9 cellular contexts compared by ENCODE assay signal in genomic region chr10:88881922-88882645, GRCh38. TPM values are rescaled to one million over a fixed set of nuclear protein-coding genes. Genes with fewer than 3 reads are reported as not detected.
DNase-seq lines count a peak whose midpoint lies in the region; ATAC-seq and TF ChIP-seq lines count a peak whose summit lies in the region.
"Had no signal": no experiment of that assay in that cellular context is flagged by ENCODE, and none has a peak within 500 bp of the region (broad histone marks: within the 10 kb centered on the region; RNA-seq: fewer than 3 reads in every experiment).

No MANE protein-coding gene starts in this region.

- WGBS in neuronal stem cell (ENCODE audit: extremely low coverage in 2 of 2, insufficient read length in 2 of 2, insufficient replicate concordance in 1 of 2), 2 donors = no CpG with 5 or more reads among the region's 5 CpGs

- H3K4me2 ChIP-seq in DOHH2 (ENCODE audit: low read length) (peak overlapping the region; percentile 98), neuronal stem cell (ENCODE audit: insufficient read depth, low read length, poor library complexity, severe bottlenecking) (no peak overlapping the region)

- no peak overlapping the region for H3K9ac ChIP-seq in neuronal stem cell (ENCODE audit: low read depth, low read length, poor library complexity)

- H4K8ac ChIP-seq in neuronal stem cell (ENCODE audit: low read depth, low read length) = no peak overlapping the region

- H3K27me3 ChIP-seq in DOHH2 (ENCODE audit: control insufficient read depth, low read length) = no peaks in the 10 kb centered on the region
- H3K27me3 ChIP-seq in neuronal stem cell (ENCODE audit: control insufficient read depth in 3 of 3, insufficient read depth in 3 of 3, low read depth in 1 of 3, low read length in 3 of 3) = peaks cover 0 to 27% (median 12%) of the 10 kb centered on the region in 3 experiments

- no peak overlapping the region for H3K14ac ChIP-seq in neuronal stem cell (ENCODE audit: low read length)

- H3K9me2 ChIP-seq in DOHH2 (replicated peaks; ENCODE audit: control insufficient read depth, low read length) = no peaks in the 10 kb centered on the region

- peaks cover 27% of the 10 kb centered on the region for H3K36me3 ChIP-seq in DOHH2 (ENCODE audit: control insufficient read depth, low read length)
- H3K36me3 ChIP-seq in neuronal stem cell (replicated peaks in 1 of 2; ENCODE audit: control insufficient read depth in 2 of 2, insufficient read depth in 2 of 2, low read length in 2 of 2) = no peaks in the 10 kb centered on the region

- no peak overlapping the region for H2AK5ac ChIP-seq in neuronal stem cell (ENCODE audit: low read depth, low read length)

- ATAC-seq in GM21423 (IDR thresholded peaks at IDR 0.05; ENCODE audit: unreplicated experiment) = no peak
- no peak for ATAC-seq in HG03457 (IDR thresholded peaks at IDR 0.05; ENCODE audit: unreplicated experiment)
- no peak for ATAC-seq in HG03354 (IDR thresholded peaks at IDR 0.05; ENCODE audit: poor library complexity, severe bottlenecking, unreplicated experiment)

- peak overlapping the region; percentile 93 for H2AFZ ChIP-seq in neuronal stem cell (ENCODE audit: low read length)

- no peak overlapping the region for H2BK120ac ChIP-seq in neuronal stem cell (ENCODE audit: low read depth, low read length)

- H3K4me1 ChIP-seq in DOHH2 (ENCODE audit: control insufficient read depth, low read length) (peaks cover 83% of the 10 kb centered on the region), neuronal stem cell (ENCODE audit: control insufficient read depth in 2 of 2, insufficient read depth in 1 of 2, low read depth in 1 of 2, low read length in 2 of 2) (peaks cover 1 to 4% of the 10 kb centered on the region in 2 donors)

- H3F3A ChIP-seq in DOHH2 (ENCODE audit: control insufficient read depth, insufficient read depth) = peaks cover 8% of the 10 kb centered on the region

- peaks cover 62% of the 10 kb centered on the region for H3K79me2 ChIP-seq in DOHH2 (ENCODE audit: control insufficient read depth, low read length)

- H3K18ac ChIP-seq in neuronal stem cell (ENCODE audit: low read length) = no peak overlapping the region

- H3K4me3 ChIP-seq in DOHH2 (ENCODE audit: low read length) (peak overlapping the region; percentile 87), neuronal stem cell (ENCODE audit: low read length in 2 of 2) (no peak overlapping the region)

- DNase-seq in NAMALWA (ENCODE audit: low spot score) = peak; percentile 22
- peak; percentile 27 for DNase-seq in cerebellar cortex (ENCODE audit: low spot score)
- no peak for DNase-seq in neuronal stem cell (ENCODE audit: low spot score)
- DNase-seq in nucleus accumbens (lab: John Stamatoyannopoulos, UW) = no peak
- DNase-seq: stimulated activated CD4-positive, alpha-beta T cell treated with anti-CD3 and anti-CD28 coated beads, Interleukin-15, amount 100 ng/mL, for 24 hours had no signal

- H3K23ac ChIP-seq in neuronal stem cell (ENCODE audit: low read depth, low read length, poor library complexity) = no peak overlapping the region

- H3K27ac ChIP-seq in DOHH2 (ENCODE audit: low read depth, low read length) = peak overlapping the region; percentile 84
- no peak overlapping the region for H3K27ac ChIP-seq in neuronal stem cell (replicated peaks; ENCODE audit: low read length)

- no peak overlapping the region for H2BK12ac ChIP-seq in neuronal stem cell (ENCODE audit: low read length)

- no peak overlapping the region for H2BK5ac ChIP-seq in neuronal stem cell (ENCODE audit: low read length)

- no peak overlapping the region for H3K4ac ChIP-seq in neuronal stem cell (ENCODE audit: low read length)

- H2BK15ac ChIP-seq in neuronal stem cell (ENCODE audit: low read length) = no peak overlapping the region

- no peaks in the 10 kb centered on the region for H3K79me1 ChIP-seq in neuronal stem cell (ENCODE audit: low read depth, low read length)

- no peaks in the 10 kb centered on the region for H4K20me1 ChIP-seq in DOHH2 (ENCODE audit: control insufficient read depth, insufficient read depth, low read depth, low read length)

- H3K9me3 ChIP-seq in DOHH2 (ENCODE audit: control insufficient read depth, insufficient read depth, low read length) (no peaks in the 10 kb centered on the region), neuronal stem cell (replicated peaks in 1 of 2; ENCODE audit: control insufficient read depth in 2 of 2, insufficient read depth in 1 of 2, low read depth in 1 of 2, low read length in 2 of 2) (no peaks in the 10 kb centered on the region)

- TF ChIP-seq CTCF in DOHH2 (IDR thresholded peaks at IDR 0.05; ENCODE audit: low read depth, low read length, poor library complexity, severe bottlenecking) = no peak

- no peak overlapping the region for H4K91ac ChIP-seq in neuronal stem cell (ENCODE audit: low read depth, low read length, poor library complexity)

RNA-seq across cellular contexts. Expression of gene STAMBPL1, which starts 2.0 kb away (rescaled TPM):
- polyA plus RNA-seq in neuronal stem cell (2013, experiment 1 of 2) = 0.82 TPM
- 0.61 TPM for polyA plus RNA-seq in neuronal stem cell (2013, experiment 2 of 2)

RNA-seq across cellular contexts. Expression of gene ANKRD22, which starts 30.4 kb away (rescaled TPM):
- not detected for polyA plus RNA-seq in neuronal stem cell (2013, experiment 1 of 2)
- not detected for polyA plus RNA-seq in neuronal stem cell (2013, experiment 2 of 2)

Comparison
In these comparisons a context has a peak if more than half of its experiments do, and no peak if none do; other contexts are left out.
1. DNase-seq: peak in NAMALWA (single experiment) and cerebellar cortex (single experiment); none in neuronal stem cell (single experiment) and nucleus accumbens (0 of 56).